3 cellular contexts compared by ENCODE assay signal in genomic region chr11:127528297-127528696, GRCh38.
TF ChIP-seq lines count a peak whose summit lies in the region.

No MANE protein-coding gene starts in this region.

TF ChIP-seq in HepG2, 621 proteins besides CTCF, POLR2A, EP300 and RAD21 (continues in another document):
- TF ChIP-seq RCOR2 (CRISPR knock-in tag; IDR thresholded peaks at IDR 0.05): no peak
- TF ChIP-seq, protein P1, sequence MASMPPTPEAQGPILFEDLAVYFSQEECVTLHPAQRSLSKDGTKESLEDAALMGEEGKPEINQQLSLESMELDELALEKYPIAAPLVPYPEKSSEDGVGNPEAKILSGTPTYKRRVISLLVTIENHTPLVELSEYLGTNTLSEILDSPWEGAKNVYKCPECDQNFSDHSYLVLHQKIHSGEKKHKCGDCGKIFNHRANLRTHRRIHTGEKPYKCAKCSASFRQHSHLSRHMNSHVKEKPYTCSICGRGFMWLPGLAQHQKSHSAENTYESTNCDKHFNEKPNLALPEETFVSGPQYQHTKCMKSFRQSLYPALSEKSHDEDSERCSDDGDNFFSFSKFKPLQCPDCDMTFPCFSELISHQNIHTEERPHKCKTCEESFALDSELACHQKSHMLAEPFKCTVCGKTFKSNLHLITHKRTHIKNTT (CRISPR knock-in tag; IDR thresholded peaks at IDR 0.05): no peak
- TF ChIP-seq ZEB1 (IDR thresholded peaks at IDR 0.05; ENCODE audit: insufficient replicate concordance, low read depth): no peak
- TF ChIP-seq USF2 (IDR thresholded peaks at IDR 0.05; ENCODE audit: low read depth, low read length): peak; percentile 32; the same call in 1 of the 2 replicates
- no peak for TF ChIP-seq USF2 (CRISPR knock-in tag; IDR thresholded peaks at IDR 0.05; ENCODE audit: borderline replicate concordance)
- TF ChIP-seq, protein P2, sequence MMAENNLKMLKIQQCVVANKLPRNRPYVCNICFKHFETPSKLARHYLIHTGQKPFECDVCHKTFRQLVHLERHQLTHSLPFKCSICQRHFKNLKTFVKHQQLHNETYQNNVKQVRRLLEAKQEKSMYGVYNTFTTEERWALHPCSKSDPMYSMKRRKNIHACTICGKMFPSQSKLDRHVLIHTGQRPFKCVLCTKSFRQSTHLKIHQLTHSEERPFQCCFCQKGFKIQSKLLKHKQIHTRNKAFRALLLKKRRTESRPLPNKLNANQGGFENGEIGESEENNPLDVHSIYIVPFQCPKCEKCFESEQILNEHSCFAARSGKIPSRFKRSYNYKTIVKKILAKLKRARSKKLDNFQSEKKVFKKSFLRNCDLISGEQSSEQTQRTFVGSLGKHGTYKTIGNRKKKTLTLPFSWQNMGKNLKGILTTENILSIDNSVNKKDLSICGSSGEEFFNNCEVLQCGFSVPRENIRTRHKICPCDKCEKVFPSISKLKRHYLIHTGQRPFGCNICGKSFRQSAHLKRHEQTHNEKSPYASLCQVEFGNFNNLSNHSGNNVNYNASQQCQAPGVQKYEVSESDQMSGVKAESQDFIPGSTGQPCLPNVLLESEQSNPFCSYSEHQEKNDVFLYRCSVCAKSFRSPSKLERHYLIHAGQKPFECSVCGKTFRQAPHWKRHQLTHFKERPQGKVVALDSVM (CRISPR knock-in tag; IDR thresholded peaks at IDR 0.05): no peak
- no peak for TF ChIP-seq ZNF205 (CRISPR knock-in tag; IDR thresholded peaks at IDR 0.05)
- TF ChIP-seq, protein P3, sequence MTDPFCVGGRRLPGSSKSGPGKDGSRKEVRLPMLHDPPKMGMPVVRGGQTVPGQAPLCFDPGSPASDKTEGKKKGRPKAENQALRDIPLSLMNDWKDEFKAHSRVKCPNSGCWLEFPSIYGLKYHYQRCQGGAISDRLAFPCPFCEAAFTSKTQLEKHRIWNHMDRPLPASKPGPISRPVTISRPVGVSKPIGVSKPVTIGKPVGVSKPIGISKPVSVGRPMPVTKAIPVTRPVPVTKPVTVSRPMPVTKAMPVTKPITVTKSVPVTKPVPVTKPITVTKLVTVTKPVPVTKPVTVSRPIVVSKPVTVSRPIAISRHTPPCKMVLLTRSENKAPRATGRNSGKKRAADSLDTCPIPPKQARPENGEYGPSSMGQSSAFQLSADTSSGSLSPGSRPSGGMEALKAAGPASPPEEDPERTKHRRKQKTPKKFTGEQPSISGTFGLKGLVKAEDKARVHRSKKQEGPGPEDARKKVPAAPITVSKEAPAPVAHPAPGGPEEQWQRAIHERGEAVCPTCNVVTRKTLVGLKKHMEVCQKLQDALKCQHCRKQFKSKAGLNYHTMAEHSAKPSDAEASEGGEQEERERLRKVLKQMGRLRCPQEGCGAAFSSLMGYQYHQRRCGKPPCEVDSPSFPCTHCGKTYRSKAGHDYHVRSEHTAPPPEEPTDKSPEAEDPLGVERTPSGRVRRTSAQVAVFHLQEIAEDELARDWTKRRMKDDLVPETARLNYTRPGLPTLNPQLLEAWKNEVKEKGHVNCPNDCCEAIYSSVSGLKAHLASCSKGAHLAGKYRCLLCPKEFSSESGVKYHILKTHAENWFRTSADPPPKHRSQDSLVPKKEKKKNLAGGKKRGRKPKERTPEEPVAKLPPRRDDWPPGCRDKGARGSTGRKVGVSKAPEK (CRISPR knock-in tag; IDR thresholded peaks at IDR 0.05; ENCODE audit: borderline replicate concordance): no peak

TF ChIP-seq in IMR-90, 13 proteins besides CTCF, POLR2A, EP300 and RAD21:
- peak; percentile 8; the same call in 1 of the 2 replicates for TF ChIP-seq USF2 (IDR thresholded peaks at IDR 0.05; ENCODE audit: low read depth, low read length)
- no peak for TF ChIP-seq MXI1 (IDR thresholded peaks at IDR 0.05; ENCODE audit: borderline replicate concordance, low read depth, low read length)
TF ChIP-seq in IMR-90: peak in this region for 1.

TF ChIP-seq in GM12878, 131 proteins besides CTCF, POLR2A, EP300 and RAD21:
- TF ChIP-seq TCF12 (IDR thresholded peaks at IDR 0.05; ENCODE audit: low read depth, low read length) (no peak), SUPT20H (IDR thresholded peaks at IDR 0.05; ENCODE audit: borderline replicate concordance, control insufficient read depth, low read depth, low read length) (no peak), MYB (IDR thresholded peaks at IDR 0.05; ENCODE audit: borderline replicate concordance, low read depth, low read length) (no peak), RAD51 (IDR thresholded peaks at IDR 0.05) (peak; percentile 66; the same call in 1 of the 2 replicates)
- TF ChIP-seq, protein P4, sequence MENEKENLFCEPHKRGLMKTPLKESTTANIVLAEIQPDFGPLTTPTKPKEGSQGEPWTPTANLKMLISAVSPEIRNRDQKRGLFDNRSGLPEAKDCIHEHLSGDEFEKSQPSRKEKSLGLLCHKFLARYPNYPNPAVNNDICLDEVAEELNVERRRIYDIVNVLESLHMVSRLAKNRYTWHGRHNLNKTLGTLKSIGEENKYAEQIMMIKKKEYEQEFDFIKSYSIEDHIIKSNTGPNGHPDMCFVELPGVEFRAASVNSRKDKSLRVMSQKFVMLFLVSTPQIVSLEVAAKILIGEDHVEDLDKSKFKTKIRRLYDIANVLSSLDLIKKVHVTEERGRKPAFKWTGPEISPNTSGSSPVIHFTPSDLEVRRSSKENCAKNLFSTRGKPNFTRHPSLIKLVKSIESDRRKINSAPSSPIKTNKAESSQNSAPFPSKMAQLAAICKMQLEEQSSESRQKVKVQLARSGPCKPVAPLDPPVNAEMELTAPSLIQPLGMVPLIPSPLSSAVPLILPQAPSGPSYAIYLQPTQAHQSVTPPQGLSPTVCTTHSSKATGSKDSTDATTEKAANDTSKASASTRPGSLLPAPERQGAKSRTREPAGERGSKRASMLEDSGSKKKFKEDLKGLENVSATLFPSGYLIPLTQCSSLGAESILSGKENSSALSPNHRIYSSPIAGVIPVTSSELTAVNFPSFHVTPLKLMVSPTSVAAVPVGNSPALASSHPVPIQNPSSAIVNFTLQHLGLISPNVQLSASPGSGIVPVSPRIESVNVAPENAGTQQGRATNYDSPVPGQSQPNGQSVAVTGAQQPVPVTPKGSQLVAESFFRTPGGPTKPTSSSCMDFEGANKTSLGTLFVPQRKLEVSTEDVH (IDR thresholded peaks at IDR 0.05; ENCODE audit: low read depth, partially characterized antibody): no peak
